Comparison of ENCODE assay signal across 21 cellular contexts in genomic region chr7:88377421-88377820, GRCh38.
DNase-seq lines count a peak whose midpoint lies in the region; ATAC-seq, FAIRE-seq and TF ChIP-seq lines count a peak whose summit lies in the region.
"Had no signal": no experiment of that assay in that cellular context is flagged by ENCODE, and none has a peak within 500 bp of the region (broad histone marks: within the 10 kb centered on the region; RNA-seq: fewer than 3 reads in every experiment).

No MANE protein-coding gene starts in this region.

- FAIRE-seq in GM19239 (lab: Jason Lieb, UNC) = no peak
- FAIRE-seq: HTR-8/SVneo had no signal

- TF ChIP-seq CTCF in WTC11 (IDR thresholded peaks at IDR 0.05) (no peak), kidney epithelial cell (IDR thresholded peaks at IDR 0.05; ENCODE audit: insufficient read depth, low read length, poor library complexity, severe bottlenecking) (no peak)

- no peaks in the 10 kb centered on the region for H3K27me3 Mint-ChIP-seq in WTC11 (ENCODE audit: low read depth)
- peaks cover 7% of the 10 kb centered on the region for H3K27me3 Mint-ChIP-seq in activated CD8-positive, alpha-beta memory T cell treated with anti-CD3 and anti-CD28 coated beads, Interleukin-2, amount 10 ng/mL, durations not matched to agents 7 days and 5 days
- H3K27me3 Mint-ChIP-seq: natural killer cell treated with Interleukin-12 subunit alpha and Interleukin-12 subunit beta and Interleukin-15 and Interleukin-18, amount 100 ng/mL, for 72 hours had no signal

- ATAC-seq in WTC11 = peak; percentile 99
- ATAC-seq in activated CD8-positive, alpha-beta memory T cell treated with anti-CD3 and anti-CD28 coated beads, Interleukin-2, amount 10 ng/mL, durations not matched to agents 7 days and 5 days = no peak
- ATAC-seq: lower lobe of right lung; natural killer cell treated with Interleukin-12 subunit alpha and Interleukin-12 subunit beta and Interleukin-15 and Interleukin-18, amount 100 ng/mL, for 72 hours; right lobe of liver had no signal

- H3K9me3 Mint-ChIP-seq in WTC11 = peaks cover 28% of the 10 kb centered on the region
- H3K9me3 Mint-ChIP-seq in activated CD8-positive, alpha-beta memory T cell treated with anti-CD3 and anti-CD28 coated beads, Interleukin-2, amount 10 ng/mL, durations not matched to agents 7 days and 5 days (ENCODE audit: low read depth) = no peaks in the 10 kb centered on the region

- POLR2A ChIA-PET in WTC11 (lab: Charles Lee) = no interaction called here

- H3K27me3 ChIP-seq in HUES6 (ENCODE audit: control insufficient read depth, insufficient read depth, low read length) (no peaks in the 10 kb centered on the region), kidney epithelial cell (ENCODE audit: control insufficient read depth, insufficient read depth, low read length) (no peaks in the 10 kb centered on the region)
- H3K27me3 ChIP-seq: right lobe of liver had no signal

- H3K9me3 ChIP-seq in HUES6 (ENCODE audit: control insufficient read depth, insufficient read depth, low read depth, low read length) = peaks cover 4% of the 10 kb centered on the region; the same call in 1 of the 2 replicates
- H3K9me3 ChIP-seq: lower lobe of right lung, right lobe of liver, thoracic aorta had no signal

- CTCF ChIA-PET in WTC11 (lab: Charles Lee) = interaction anchor here (0.8 to 2.3 kb wide), 2 partner anchors 24 to 32 kb away, joined by 3 to 13 read pairs; no protein-coding TSS in a partner anchor
- CTCF ChIA-PET in activated CD8-positive, alpha-beta memory T cell treated with anti-CD3 and anti-CD28 coated beads, Interleukin-2, amount 10 ng/mL, durations not matched to agents 7 days and 5 days (lab: Charles Lee) = no interaction called here

- H3K36me3 ChIP-seq in HUES6 (ENCODE audit: control insufficient read depth, insufficient read depth, low read length) = no peaks in the 10 kb centered on the region
- H3K36me3 ChIP-seq in kidney epithelial cell (ENCODE audit: control insufficient read depth, insufficient read depth, low read length) = no peaks in the 10 kb centered on the region
- H3K36me3 ChIP-seq: lower lobe of right lung, right lobe of liver, thoracic aorta had no signal

- peak overlapping the region; percentile 94 for H3K27ac Mint-ChIP-seq in WTC11
- H3K27ac Mint-ChIP-seq in activated CD8-positive, alpha-beta memory T cell treated with anti-CD3 and anti-CD28 coated beads, Interleukin-2, amount 10 ng/mL, durations not matched to agents 7 days and 5 days = no peak overlapping the region
- H3K27ac Mint-ChIP-seq: natural killer cell treated with Interleukin-12 subunit alpha and Interleukin-12 subunit beta and Interleukin-15 and Interleukin-18, amount 100 ng/mL, for 72 hours had no signal

- peak overlapping the region; percentile 42 for H3K4me3 Mint-ChIP-seq in WTC11
- H3K4me3 Mint-ChIP-seq in activated CD8-positive, alpha-beta memory T cell treated with anti-CD3 and anti-CD28 coated beads, Interleukin-2, amount 10 ng/mL, durations not matched to agents 7 days and 5 days = no peak overlapping the region
- H3K4me3 Mint-ChIP-seq: natural killer cell treated with Interleukin-12 subunit alpha and Interleukin-12 subunit beta and Interleukin-15 and Interleukin-18, amount 100 ng/mL, for 72 hours had no signal

- H3K4me3 ChIP-seq in HUES6 (ENCODE audit: low read depth, low read length) (no peak overlapping the region), kidney epithelial cell (ENCODE audit: low read depth, low read length) (no peak overlapping the region)
- H3K4me3 ChIP-seq: coronary artery, lower lobe of right lung, right lobe of liver, thoracic aorta had no signal

- H3K36me3 Mint-ChIP-seq in WTC11 = peaks cover 21% of the 10 kb centered on the region
- H3K36me3 Mint-ChIP-seq in activated CD8-positive, alpha-beta memory T cell treated with anti-CD3 and anti-CD28 coated beads, Interleukin-2, amount 10 ng/mL, durations not matched to agents 7 days and 5 days = no peaks in the 10 kb centered on the region
- H3K36me3 Mint-ChIP-seq: natural killer cell treated with Interleukin-12 subunit alpha and Interleukin-12 subunit beta and Interleukin-15 and Interleukin-18, amount 100 ng/mL, for 72 hours had no signal

- peak overlapping the region; percentile 22; the same call in 1 of the 2 replicates for H3K27ac ChIP-seq in HUES6 (ENCODE audit: low read depth, low read length)
- H3K27ac ChIP-seq: coronary artery, lower lobe of right lung, right lobe of liver, thoracic aorta had no signal

- H3K4me1 ChIP-seq in HUES6 (ENCODE audit: control insufficient read depth, insufficient read depth, low read length) = peaks cover 16% of the 10 kb centered on the region
- H3K4me1 ChIP-seq: lower lobe of right lung, right lobe of liver had no signal

- no peak overlapping the region for H3K9ac ChIP-seq in HUES6 (ENCODE audit: low read length)

- peak; percentile 78 for DNase-seq in DMS53 (lab: John Stamatoyannopoulos, UW)
- peak; percentile 34 for DNase-seq in WTC11 (ENCODE audit: low spot score)
- peak; percentile 23 for DNase-seq in kidney epithelial cell (ENCODE audit: low read depth)
- no peak for DNase-seq in GM19239 (ENCODE audit: insufficient read length, low spot score)
- no peak for DNase-seq in ecto neural progenitor cell (ENCODE audit: low spot score)
- no peak for DNase-seq in activated CD8-positive, alpha-beta memory T cell treated with anti-CD3 and anti-CD28 coated beads, Interleukin-2, amount 10 ng/mL, durations not matched to agents 7 days and 5 days
- no peak for DNase-seq in NCI-H2196 (lab: John Stamatoyannopoulos, UW; ENCODE audit: unreplicated experiment)
- DNase-seq: activated CD8-positive, alpha-beta memory T cell treated with anti-CD3 and anti-CD28 coated beads for 24 hours; activated effector memory CD4-positive, alpha-beta T cell treated with Interleukin-2 at 50 U/mL for 16 hours; anterior cingulate cortex; GF-D8; hippocampal formation; lower lobe of right lung; NCI-H2171; right lobe of liver; stimulated activated CD4-positive, alpha-beta T cell treated with anti-CD3 and anti-CD28 coated beads, Interleukin-2, amount 100 ng/mL, for 48 hours had no signal

- H3K4me1 Mint-ChIP-seq in WTC11 = peaks cover 44% of the 10 kb centered on the region
- no peaks in the 10 kb centered on the region for H3K4me1 Mint-ChIP-seq in activated CD8-positive, alpha-beta memory T cell treated with anti-CD3 and anti-CD28 coated beads, Interleukin-2, amount 10 ng/mL, durations not matched to agents 7 days and 5 days

TF ChIP-seq in WTC11, 78 proteins besides CTCF, POLR2A, EP300 and RAD21 (continues in another document):
- TF ChIP-seq OVOL2 (CRISPR knock-in tag; IDR thresholded peaks at IDR 0.05; ENCODE audit: borderline replicate concordance) (no peak), GTF2I (CRISPR knock-in tag; conservative IDR thresholded peaks at IDR 0.05) (no peak), ATF6 (CRISPR knock-in tag; IDR thresholded peaks at IDR 0.05) (no peak), CDX4 (CRISPR knock-in tag; IDR thresholded peaks at IDR 0.05; ENCODE audit: borderline replicate concordance) (no peak), NR1H2 (CRISPR knock-in tag; IDR thresholded peaks at IDR 0.05) (no peak), EMX1 (CRISPR knock-in tag; IDR thresholded peaks at IDR 0.05) (no peak), CREB1 (CRISPR knock-in tag; IDR thresholded peaks at IDR 0.05) (no peak)
- TF ChIP-seq, protein P1, sequence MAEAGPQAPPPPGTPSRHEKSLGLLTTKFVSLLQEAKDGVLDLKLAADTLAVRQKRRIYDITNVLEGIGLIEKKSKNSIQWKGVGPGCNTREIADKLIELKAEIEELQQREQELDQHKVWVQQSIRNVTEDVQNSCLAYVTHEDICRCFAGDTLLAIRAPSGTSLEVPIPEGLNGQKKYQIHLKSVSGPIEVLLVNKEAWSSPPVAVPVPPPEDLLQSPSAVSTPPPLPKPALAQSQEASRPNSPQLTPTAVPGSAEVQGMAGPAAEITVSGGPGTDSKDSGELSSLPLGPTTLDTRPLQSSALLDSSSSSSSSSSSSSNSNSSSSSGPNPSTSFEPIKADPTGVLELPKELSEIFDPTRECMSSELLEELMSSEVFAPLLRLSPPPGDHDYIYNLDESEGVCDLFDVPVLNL (CRISPR knock-in tag; IDR thresholded peaks at IDR 0.05; ENCODE audit: borderline replicate concordance, low read depth) = no peak
- TF ChIP-seq, protein P2, sequence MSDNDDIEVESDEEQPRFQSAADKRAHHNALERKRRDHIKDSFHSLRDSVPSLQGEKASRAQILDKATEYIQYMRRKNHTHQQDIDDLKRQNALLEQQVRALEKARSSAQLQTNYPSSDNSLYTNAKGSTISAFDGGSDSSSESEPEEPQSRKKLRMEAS (CRISPR knock-in tag; IDR thresholded peaks at IDR 0.05) = no peak

Comparison
In these comparisons a context has a peak if more than half of its experiments do, and no peak if none do; other contexts are left out.
1. DNase-seq: peak in DMS53 (single experiment), WTC11 (single experiment) and kidney epithelial cell (single experiment); none in GM19239 (single experiment), ecto neural progenitor cell (single experiment), activated CD8-positive, alpha-beta memory T cell treated with anti-CD3 and anti-CD28 coated beads, Interleukin-2, amount 10 ng/mL, durations not matched to agents 7 days and 5 days (single experiment) and NCI-H2196 (single experiment).